In the genomic region with DNA sequence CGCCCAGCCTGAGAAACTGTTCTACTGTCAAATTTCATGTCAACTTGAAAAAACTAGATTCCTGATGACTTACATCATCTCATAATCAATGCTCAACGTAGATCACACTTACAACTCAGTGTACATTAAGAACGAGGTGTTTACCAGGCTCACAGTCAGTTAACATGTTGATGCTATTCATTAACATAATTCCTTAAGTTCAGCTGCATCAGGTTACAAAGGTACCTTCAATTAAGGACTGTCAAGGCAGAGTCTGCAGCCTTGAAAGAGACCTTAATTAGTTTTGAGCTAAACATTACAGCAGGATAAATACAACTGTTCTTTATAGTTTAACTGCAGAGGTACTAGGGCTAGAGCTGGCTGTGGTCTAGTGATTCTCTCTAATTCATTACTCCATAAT, we compare ENCODE assay signal across 7 cellular contexts. TPM values are rescaled to one million over a fixed set of nuclear protein-coding genes. Genes with fewer than 3 reads are reported as not detected.
A peak's percentile ranks its signal among the peaks of the same experiment; 100 is the strongest.
DNase-seq lines count a peak whose midpoint lies in the region; ATAC-seq and TF ChIP-seq lines count a peak whose summit lies in the region.

No MANE protein-coding gene starts in this region.

- no peaks in the 10 kb centered on the region; the same call in 1 of the 2 replicates for H4K20me1 ChIP-seq in GM23248 (ENCODE audit: insufficient read depth)

- peaks cover 15% of the 10 kb centered on the region for H3F3A ChIP-seq in GM23248 (ENCODE audit: insufficient read depth)

- peak overlapping the region; percentile 95 for H3K4me3 ChIP-seq in GM23248
- peak overlapping the region; percentile 14 for H3K4me3 ChIP-seq in RWPE2 (ENCODE audit: severe bottlenecking)
- peak overlapping the region; percentile 94 for H3K4me3 ChIP-seq in fibroblast of pulmonary artery (replicated peaks; ENCODE audit: low read depth, low read length)
- H3K4me3 ChIP-seq in skeletal muscle tissue (ENCODE audit: low read length in 3 of 3) = peak overlapping the region; percentile 1 to 55 (median 15)

- H3K36me3 ChIP-seq in GM23248 (ENCODE audit: low read depth) = peaks cover 34% of the 10 kb centered on the region
- peaks cover 47% of the 10 kb centered on the region for H3K36me3 ChIP-seq in RWPE2 (ENCODE audit: low read depth)
- peaks cover 5 to 26% (median 21%) of the 10 kb centered on the region in 3 donors for H3K36me3 ChIP-seq in skeletal muscle tissue (ENCODE audit: control insufficient read depth in 3 of 3, insufficient read depth in 3 of 3, low read length in 3 of 3)

- no peak for ATAC-seq in RWPE2 (ENCODE audit: low read depth)
- ATAC-seq in GM19035 (IDR thresholded peaks at IDR 0.05; ENCODE audit: unreplicated experiment) = no peak
- no peak for ATAC-seq in HG03039 (IDR thresholded peaks at IDR 0.05; ENCODE audit: unreplicated experiment)

- peak; percentile 33 for DNase-seq in GM23248
- DNase-seq in RWPE2 (ENCODE audit: low spot score) = no peak
- no peak for DNase-seq in fibroblast of pulmonary artery (ENCODE audit: low read depth)
- DNase-seq in NCI-H2029 (lab: John Stamatoyannopoulos, UW) = no peak

- no peaks in the 10 kb centered on the region for H3K9me2 ChIP-seq in GM23248 (ENCODE audit: insufficient read depth)

- peaks cover 62% of the 10 kb centered on the region for H3K79me2 ChIP-seq in GM23248 (ENCODE audit: insufficient read depth)

- H3K4me2 ChIP-seq in GM23248 (ENCODE audit: unreplicated experiment) = peak overlapping the region; percentile 89

- in situ Hi-C loops in GM23248 (cut with MboI) = no loop called here

- no peaks in the 10 kb centered on the region for H3K9me3 ChIP-seq in GM23248 (ENCODE audit: low read depth)
- no peaks in the 10 kb centered on the region for H3K9me3 ChIP-seq in RWPE2 (ENCODE audit: severe bottlenecking)
- no peaks in the 10 kb centered on the region for H3K9me3 ChIP-seq in skeletal muscle tissue (ENCODE audit: control insufficient read depth in 3 of 3, low read length in 3 of 3)

- H3K9ac ChIP-seq in GM23248 = no peak overlapping the region; the same call in 1 of the 2 replicates
- peak overlapping the region in 2 of 3 donors; percentile 10 to 47 for H3K9ac ChIP-seq in skeletal muscle tissue (ENCODE audit: low read depth in 1 of 3, low read length in 3 of 3)

- WGBS in GM23248 (ENCODE audit: low coverage in 1 of 2, low lambda C conversion rate in 2 of 2, missing lambda C conversion rate in 2 of 2), 2 experiments = 9 to 14% methylated on average over 3 of the region's 3 CpGs

- H2AFZ ChIP-seq in GM23248 = no peak overlapping the region

- H3K27me3 ChIP-seq in GM23248 (replicated peaks; ENCODE audit: insufficient read depth) (no peaks in the 10 kb centered on the region), RWPE2 (ENCODE audit: insufficient read depth, poor library complexity, severe bottlenecking) (no peaks in the 10 kb centered on the region), skeletal muscle tissue (ENCODE audit: control insufficient read depth in 3 of 3, insufficient read depth in 3 of 3, low read length in 3 of 3) (no peaks in the 10 kb centered on the region)

- H3K27ac ChIP-seq in GM23248 (no peak overlapping the region), RWPE2 (ENCODE audit: poor library complexity, severe bottlenecking) (peak overlapping the region; percentile 87), skeletal muscle tissue (ENCODE audit: low read depth, low read length) (no peak overlapping the region)

- TF ChIP-seq CTCF in RWPE2 (IDR thresholded peaks at IDR 0.05; ENCODE audit: poor library complexity, severe bottlenecking) (no peak), fibroblast of pulmonary artery (IDR thresholded peaks at IDR 0.05; ENCODE audit: low read length, missing control alignments) (no peak)

- H3K4me1 ChIP-seq in GM23248 (ENCODE audit: insufficient read depth) = peaks cover 12% of the 10 kb centered on the region; the same call in 1 of the 2 replicates
- peaks cover 29% of the 10 kb centered on the region for H3K4me1 ChIP-seq in RWPE2 (ENCODE audit: insufficient read depth, poor library complexity, severe bottlenecking)
- H3K4me1 ChIP-seq in skeletal muscle tissue (ENCODE audit: control insufficient read depth in 3 of 3, insufficient read depth in 3 of 3, low read length in 3 of 3) = peaks cover 24 to 34% (median 30%) of the 10 kb centered on the region in 3 donors

RNA-seq across cellular contexts. Expression of a gene that starts 1.9 kb away (rescaled TPM):
- 40.6 and 41.8 TPM in 2 replicates for total RNA-seq in GM23248 (2014; rRNA removed; shearing (Covaris generic))
- polyA plus RNA-seq in GM23248 (2016; fragmentation: Nextera tagmentation; extraction: Ambion mirVana) = 17.2 and 18.5 TPM in 2 replicates
- total RNA-seq in skeletal muscle tissue = 37.1 TPM

Comparison
In these comparisons a context has a peak if more than half of its experiments do, and no peak if none do; other contexts are left out.
1. H3K4me3 ChIP-seq: peak in every context shown above with its lines; median percentile 95 in GM23248; 94 in fibroblast of pulmonary artery; 15 in skeletal muscle tissue; 14 in RWPE2.